In genomic region chr3:9791790-9792404, GRCh38 we compare ENCODE assay signal across 8 cellular contexts. TPM values are rescaled to one million over a fixed set of nuclear protein-coding genes. Genes with fewer than 3 reads are reported as not detected.
DNase-seq lines count a peak whose midpoint lies in the region; ATAC-seq and TF ChIP-seq lines count a peak whose summit lies in the region.

No MANE protein-coding gene starts in this region.

- no peaks in the 10 kb centered on the region for H4K20me1 ChIP-seq in mammary epithelial cell (ENCODE audit: insufficient read depth, low read length)

- H3K4me3 ChIP-seq in mammary epithelial cell (replicated peaks in 1 of 3; ENCODE audit: insufficient read depth in 1 of 3, low read depth in 2 of 3, low read length in 3 of 3) (peak overlapping the region; percentile 73 to 80 (median 76)), mucosa of rectum (ENCODE audit: low read length in 2 of 2) (peak overlapping the region; percentile 95 to 98)

- DNase-seq in mammary epithelial cell, result no peak
- DNase-seq in NCI-H226, result no peak
- no peak for DNase-seq in stimulated activated naive CD4-positive, alpha-beta T cell treated with Interleukin-2 at 50 U/mL for 16 hours (lab: John Stamatoyannopoulos, UW)
- no peak for DNase-seq in GM10266 (ENCODE audit: extremely low spot score)

- H3K9me3 ChIP-seq in mammary epithelial cell (replicated peaks; ENCODE audit: insufficient read depth, low read length), result no peaks in the 10 kb centered on the region
- no peaks in the 10 kb centered on the region for H3K9me3 ChIP-seq in mucosa of rectum (ENCODE audit: control insufficient read depth in 2 of 2, low read length in 2 of 2)

- in situ Hi-C loops in mammary epithelial cell (cut with MboI; ENCODE audit: low sequenced_read_pairs in 2 of 2), result no loop called here

- H3K4me1 ChIP-seq in mammary epithelial cell (ENCODE audit: insufficient read depth, low read length) (peaks cover 16% of the 10 kb centered on the region), mucosa of rectum (ENCODE audit: control insufficient read depth in 2 of 2, insufficient read depth in 2 of 2, low read length in 2 of 2) (peaks cover 17 to 20% of the 10 kb centered on the region in 2 donors)

- WGBS in mammary epithelial cell (ENCODE audit: low coverage, missing lambda C conversion rate), result 21% methylated on average over 10 of the region's 14 CpGs

- CTCF ChIA-PET in mammary epithelial cell (lab: Charles Lee; ENCODE audit: low non-redundant PET), result no interaction called here

- dilution Hi-C loops in mammary epithelial cell (cut with HindIII; ENCODE audit: low sequenced_read_pairs), result no loop called here

- H3K36me3 ChIP-seq in mammary epithelial cell (ENCODE audit: insufficient read depth, low read length) (peaks cover 6% of the 10 kb centered on the region), mucosa of rectum (ENCODE audit: control insufficient read depth in 2 of 2, insufficient read depth in 2 of 2, low read length in 2 of 2) (peaks cover 26 to 34% of the 10 kb centered on the region in 2 donors)

- TF ChIP-seq CTCF in 22Rv1 (IDR thresholded peaks at IDR 0.05) (no peak), mammary epithelial cell (conservative IDR thresholded peaks at IDR 0.05 in 1 of 2, IDR thresholded peaks at IDR 0.05 in 1 of 2; ENCODE audit: extremely low read depth in 1 of 2, insufficient read depth in 1 of 2, low read depth in 1 of 2, low read length in 2 of 2) (no peak), GM10266 (IDR thresholded peaks at IDR 0.05; ENCODE audit: control insufficient read depth, insufficient read depth, low read depth, missing control alignments) (no peak)

- intact Hi-C loops in mammary epithelial cell (cut with micrococcal nuclease), result loop anchor here (1.0 to 5.0 kb wide), 3 partner anchors 61 to 821 kb away; partner anchors contain the start of gene BRPF1

- peak overlapping the region; percentile 92 for H3K27ac ChIP-seq in 22Rv1
- H3K27ac ChIP-seq in mammary epithelial cell (ENCODE audit: insufficient read depth, low read depth, low read length), result peak overlapping the region; percentile 95
- peak overlapping the region; percentile 95 to 96 for H3K27ac ChIP-seq in mucosa of rectum (ENCODE audit: low read depth in 2 of 2, low read length in 2 of 2)

- peak overlapping the region; percentile 90 for H2AFZ ChIP-seq in mammary epithelial cell (ENCODE audit: low read depth, low read length)

- TSS peak; percentile 71 for BruUV-seq in mammary epithelial cell (replicated peaks; lab: Mats Ljungman, UMichigan)

- ATAC-seq in HG03095 (IDR thresholded peaks at IDR 0.05; ENCODE audit: unreplicated experiment), result peak; percentile 2
- no peak for ATAC-seq in GM21529 (IDR thresholded peaks at IDR 0.05; ENCODE audit: unreplicated experiment)

- peaks cover 60% of the 10 kb centered on the region for H3K79me2 ChIP-seq in mammary epithelial cell (ENCODE audit: insufficient read depth, low read length)

- peak overlapping the region; percentile 81 for H3K4me2 ChIP-seq in mammary epithelial cell (ENCODE audit: insufficient read depth, low read depth, low read length)

- H3K9ac ChIP-seq in mammary epithelial cell (ENCODE audit: insufficient read depth, low read length) (peak overlapping the region; percentile 92), mucosa of rectum (ENCODE audit: low read depth in 1 of 2, low read length in 2 of 2) (peak overlapping the region; percentile 95 to 99)

- no peaks in the 10 kb centered on the region for H3K27me3 ChIP-seq in mammary epithelial cell (ENCODE audit: insufficient read depth, low read length)
- H3K27me3 ChIP-seq in mucosa of rectum (ENCODE audit: control insufficient read depth in 2 of 2, insufficient read depth in 2 of 2, low read length in 2 of 2), result no peaks in the 10 kb centered on the region

RNA-seq across cellular contexts. Expression of gene TADA3, which starts 0.4 kb away (rescaled TPM):
- 10 to 100 TPM; 57.5 to 75.5 TPM for total RNA-seq in mammary epithelial cell
- 47.0 TPM for polyA plus RNA-seq in mammary epithelial cell
- 54.3 TPM for polyA minus RNA-seq in mammary epithelial cell

RNA-seq across cellular contexts. Expression of gene ARPC4, which starts 1.0 kb away (rescaled TPM):
- 100 to 1,000 TPM; 135 to 202 TPM for total RNA-seq in mammary epithelial cell
- polyA plus RNA-seq in mammary epithelial cell, result 267 TPM
- polyA minus RNA-seq in mammary epithelial cell, result 174 TPM

RNA-seq across cellular contexts. Expression of gene TTLL3, which starts 18.2 kb away (rescaled TPM):
- 10 to 100 TPM; 15.8 to 33.3 TPM for total RNA-seq in mammary epithelial cell
- 6.9 TPM for polyA plus RNA-seq in mammary epithelial cell
- 1.2 TPM for polyA minus RNA-seq in mammary epithelial cell

RNA-seq across cellular contexts. Expression of gene CAMK1, which starts 22.1 kb away (rescaled TPM):
- total RNA-seq in mammary epithelial cell, result 1 to 10 TPM in 1 of 2 donors, under 1 TPM in 1; 0.50 to 2.3 TPM
- 2.4 TPM for polyA plus RNA-seq in mammary epithelial cell
- not detected for polyA minus RNA-seq in mammary epithelial cell

RNA-seq across cellular contexts. Expression of gene OGG1, which starts 42.1 kb away (rescaled TPM):
- total RNA-seq in mammary epithelial cell, result 10 to 100 TPM; 17.5 to 19.2 TPM
- polyA plus RNA-seq in mammary epithelial cell, result 18.0 TPM
- polyA minus RNA-seq in mammary epithelial cell, result 14.3 TPM
